Comparison of ENCODE assay signal across 18 cellular contexts in the genomic region with DNA sequence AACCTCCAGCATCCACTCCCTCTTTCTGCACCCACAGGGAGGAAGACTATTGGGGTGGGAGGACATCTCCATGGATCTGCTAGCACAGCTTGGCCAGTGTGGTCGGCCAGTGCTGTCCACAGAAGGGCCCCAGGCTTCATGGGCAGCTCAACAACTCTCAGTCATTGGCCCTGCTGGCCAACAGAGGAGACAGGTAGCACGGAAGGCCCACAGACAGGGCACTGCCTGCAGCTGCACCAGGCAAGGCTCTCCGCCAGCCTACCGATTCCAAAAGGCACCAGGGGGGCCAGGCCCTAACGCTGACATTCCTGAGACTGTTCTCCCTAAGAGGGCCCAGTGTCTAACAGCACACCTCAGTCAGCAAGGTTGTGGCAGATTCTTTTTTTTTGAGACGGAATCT. TPM values are rescaled to one million over a fixed set of nuclear protein-coding genes. Genes with fewer than 3 reads are reported as not detected.
A peak's percentile ranks its signal among the peaks of the same experiment; 100 is the strongest.
DNase-seq lines count a peak whose midpoint lies in the region; ATAC-seq and TF ChIP-seq lines count a peak whose summit lies in the region.
"Had no signal": no experiment of that assay in that cellular context is flagged by ENCODE, and none has a peak within 500 bp of the region (broad histone marks: within the 10 kb centered on the region; RNA-seq: fewer than 3 reads in every experiment).

No MANE protein-coding gene starts in this region.

- H3K9me3 Mint-ChIP-seq in natural killer cell treated with Interleukin-12 subunit alpha and Interleukin-12 subunit beta and Interleukin-15 and Interleukin-18, amount 100 ng/mL, for 72 hours, result no peaks in the 10 kb centered on the region
- H3K9me3 Mint-ChIP-seq in natural killer cell, result no peaks in the 10 kb centered on the region
- H3K9me3 Mint-ChIP-seq in dendritic cell treated with granulocyte-macrophage colony-stimulating factor and Interleukin-4, amounts not matched to agents 40 ng/mL and 50 ng/mL, for 4 days, result no peaks in the 10 kb centered on the region
- H3K9me3 Mint-ChIP-seq: CD8-positive, alpha-beta memory T cell had no signal

- no peak for TF ChIP-seq CTCF in natural killer cell (IDR thresholded peaks at IDR 0.05)
- TF ChIP-seq CTCF in neutrophil (IDR thresholded peaks at IDR 0.05), result no peak
- TF ChIP-seq CTCF in thyroid gland (IDR thresholded peaks at IDR 0.05), result no peak

- DNase-seq in natural killer cell treated with Interleukin-12 subunit alpha and Interleukin-12 subunit beta and Interleukin-15 and Interleukin-18, amount 100 ng/mL, for 72 hours (ENCODE audit: low spot score), result no peak
- DNase-seq in natural killer cell (no peak), thyroid gland (no peak), NCI-H2196 (lab: John Stamatoyannopoulos, UW; ENCODE audit: unreplicated experiment) (no peak), A172 (ENCODE audit: low spot score) (no peak)
- DNase-seq: CD8-positive, alpha-beta memory T cell; DND-41; GDM1; HCEC 1CT; NCI-H1436; NCI-H2081; RPMI8226 had no signal

- peaks cover 42% of the 10 kb centered on the region for H3K36me3 ChIP-seq in neutrophil
- H3K36me3 ChIP-seq in thyroid gland, result peaks cover 0 to 5% of the 10 kb centered on the region in 2 donors

- peaks cover 4% of the 10 kb centered on the region for H3K36me3 Mint-ChIP-seq in natural killer cell treated with Interleukin-12 subunit alpha and Interleukin-12 subunit beta and Interleukin-15 and Interleukin-18, amount 100 ng/mL, for 72 hours
- H3K36me3 Mint-ChIP-seq in natural killer cell, result no peaks in the 10 kb centered on the region
- peaks cover 84% of the 10 kb centered on the region for H3K36me3 Mint-ChIP-seq in dendritic cell treated with granulocyte-macrophage colony-stimulating factor and Interleukin-4, amounts not matched to agents 40 ng/mL and 50 ng/mL, for 4 days (ENCODE audit: low read depth)

- TF ChIP-seq POLR2A in thyroid gland (IDR thresholded peaks at IDR 0.05), result no peak

- no peak overlapping the region for H3K4me3 Mint-ChIP-seq in natural killer cell treated with Interleukin-12 subunit alpha and Interleukin-12 subunit beta and Interleukin-15 and Interleukin-18, amount 100 ng/mL, for 72 hours
- H3K4me3 Mint-ChIP-seq in natural killer cell, result no peak overlapping the region
- no peak overlapping the region for H3K4me3 Mint-ChIP-seq in dendritic cell treated with granulocyte-macrophage colony-stimulating factor and Interleukin-4, amounts not matched to agents 40 ng/mL and 50 ng/mL, for 4 days
- H3K4me3 Mint-ChIP-seq: B cell; CD8-positive, alpha-beta memory T cell had no signal

- intact Hi-C loops in natural killer cell (cut with micrococcal nuclease), result no loop called here
- intact Hi-C loops in dendritic cell treated with granulocyte-macrophage colony-stimulating factor and Interleukin-4, amounts not matched to agents 40 ng/mL and 50 ng/mL, for 4 days (cut with micrococcal nuclease), result no loop called here
- intact Hi-C loops in thyroid gland (cut with DNase I), result no loop called here

- H3K4me1 ChIP-seq in neutrophil (ENCODE audit: control insufficient read depth in 1 of 2, insufficient read depth in 1 of 2, low read depth in 1 of 2, low read length in 1 of 2) (peaks cover 23% of the 10 kb centered on the region in 2 experiments), thyroid gland (peaks cover 38 to 83% of the 10 kb centered on the region in 2 donors)

- H3K27me3 Mint-ChIP-seq in natural killer cell treated with Interleukin-12 subunit alpha and Interleukin-12 subunit beta and Interleukin-15 and Interleukin-18, amount 100 ng/mL, for 72 hours, result no peaks in the 10 kb centered on the region
- no peaks in the 10 kb centered on the region for H3K27me3 Mint-ChIP-seq in natural killer cell (ENCODE audit: low read depth in 2 of 2)
- no peaks in the 10 kb centered on the region for H3K27me3 Mint-ChIP-seq in dendritic cell treated with granulocyte-macrophage colony-stimulating factor and Interleukin-4, amounts not matched to agents 40 ng/mL and 50 ng/mL, for 4 days
- H3K27me3 Mint-ChIP-seq: B cell; CD8-positive, alpha-beta memory T cell had no signal

- WGBS in thyroid gland, 2 donors, result 68 to 100% methylated on average over 1 to 6 of the region's 6 CpGs

- H3K9me3 ChIP-seq in neutrophil (no peaks in the 10 kb centered on the region), thyroid gland (no peaks in the 10 kb centered on the region)

- ATAC-seq in natural killer cell treated with Interleukin-12 subunit alpha and Interleukin-12 subunit beta and Interleukin-15 and Interleukin-18, amount 100 ng/mL, for 72 hours, result peak; percentile 17 to 20
- ATAC-seq in natural killer cell, result no peak
- no peak for ATAC-seq in HG03432 (IDR thresholded peaks at IDR 0.05; ENCODE audit: unreplicated experiment)

- H3K4me3 ChIP-seq in neutrophil (ENCODE audit: low read depth in 1 of 2, low read length in 1 of 2) (no peak overlapping the region), thyroid gland (replicated peaks in 1 of 3) (no peak overlapping the region)

- no peaks in the 10 kb centered on the region for H3K27me3 ChIP-seq in neutrophil
- H3K27me3 ChIP-seq in thyroid gland, result no peaks in the 10 kb centered on the region

- no peak overlapping the region for H3K27ac Mint-ChIP-seq in natural killer cell treated with Interleukin-12 subunit alpha and Interleukin-12 subunit beta and Interleukin-15 and Interleukin-18, amount 100 ng/mL, for 72 hours
- H3K27ac Mint-ChIP-seq in natural killer cell, result no peak overlapping the region
- H3K27ac Mint-ChIP-seq in dendritic cell treated with granulocyte-macrophage colony-stimulating factor and Interleukin-4, amounts not matched to agents 40 ng/mL and 50 ng/mL, for 4 days, result peak overlapping the region; percentile 60
- H3K27ac Mint-ChIP-seq: B cell had no signal

- peaks cover 20 to 35% of the 10 kb centered on the region in 2 donors for H3K4me1 Mint-ChIP-seq in natural killer cell treated with Interleukin-12 subunit alpha and Interleukin-12 subunit beta and Interleukin-15 and Interleukin-18, amount 100 ng/mL, for 72 hours (ENCODE audit: low read depth in 2 of 2)
- H3K4me1 Mint-ChIP-seq in natural killer cell, result peaks cover 37 to 57% of the 10 kb centered on the region in 2 donors
- peaks cover 83% of the 10 kb centered on the region for H3K4me1 Mint-ChIP-seq in dendritic cell treated with granulocyte-macrophage colony-stimulating factor and Interleukin-4, amounts not matched to agents 40 ng/mL and 50 ng/mL, for 4 days (ENCODE audit: low read depth)

- H3K27ac ChIP-seq in neutrophil, result peak overlapping the region; percentile 38
- peak overlapping the region in 2 of 3 donors; percentile 45 to 63 for H3K27ac ChIP-seq in thyroid gland

RNA-seq across cellular contexts. Expression of a gene that starts 15.7 kb away (rescaled TPM):
- total RNA-seq in natural killer cell treated with Interleukin-12 subunit alpha and Interleukin-12 subunit beta and Interleukin-15 and Interleukin-18, amount 100 ng/mL, for 72 hours, result 10 to 100 TPM; 67.4 to 73.7 TPM
- total RNA-seq in natural killer cell, result 100 to 1,000 TPM; 137 to 151 (median 148) TPM
- total RNA-seq in thyroid gland, result 100 to 1,000 TPM; 116 to 208 (median 147) TPM
- total RNA-seq in A172 (2014; rRNA removed; shearing (Covaris generic)), result 96.9 and 131 TPM in 2 replicates

RNA-seq across cellular contexts. Expression of a gene that starts 16.5 kb away (rescaled TPM):
- total RNA-seq in natural killer cell treated with Interleukin-12 subunit alpha and Interleukin-12 subunit beta and Interleukin-15 and Interleukin-18, amount 100 ng/mL, for 72 hours, result not detected
- total RNA-seq in natural killer cell (not detected), thyroid gland (under 1 TPM in 1 of 4 donors, not detected in 3; 0.33 TPM)
- total RNA-seq in A172 (2014; rRNA removed; shearing (Covaris generic)), result not detected in 2 replicates
- total RNA-seq: B cell, HT-29, SK-MEL-5 had no signal

RNA-seq across cellular contexts. Expression of a gene that starts 17.9 kb away (rescaled TPM):
- total RNA-seq in natural killer cell treated with Interleukin-12 subunit alpha and Interleukin-12 subunit beta and Interleukin-15 and Interleukin-18, amount 100 ng/mL, for 72 hours, result 10 to 100 TPM; 16.5 to 56.5 TPM
- total RNA-seq in natural killer cell (10 to 100 TPM; 29.6 to 32.8 (median 29.9) TPM), thyroid gland (10 to 100 TPM; 14.2 to 37.9 (median 23.3) TPM)
- 19.9 and 22.3 TPM in 2 replicates for total RNA-seq in A172 (2014; rRNA removed; shearing (Covaris generic))

RNA-seq across cellular contexts. Expression of a gene that starts 26.6 kb away (rescaled TPM):
- 1 to 10 TPM; 7.0 to 7.6 TPM for total RNA-seq in natural killer cell treated with Interleukin-12 subunit alpha and Interleukin-12 subunit beta and Interleukin-15 and Interleukin-18, amount 100 ng/mL, for 72 hours
- 10 to 100 TPM; 22.0 to 29.0 (median 24.5) TPM for total RNA-seq in natural killer cell
- 10 to 100 TPM in 2 of 4 donors, 1 to 10 TPM in 2; 6.4 to 12.9 (median 9.7) TPM for total RNA-seq in thyroid gland
- total RNA-seq in A172 (2014; rRNA removed; shearing (Covaris generic)), result 7.8 and 10.0 TPM in 2 replicates

RNA-seq across cellular contexts. Expression of a gene that starts 40.8 kb away (rescaled TPM):
- not detected for total RNA-seq in natural killer cell treated with Interleukin-12 subunit alpha and Interleukin-12 subunit beta and Interleukin-15 and Interleukin-18, amount 100 ng/mL, for 72 hours
- total RNA-seq in natural killer cell, result under 1 TPM in 1 of 3 donors, not detected in 2; 0.28 TPM
- total RNA-seq in thyroid gland, result under 1 TPM in 2 of 4 donors, not detected in 2; 0.22 to 0.54 TPM
- not detected in 2 replicates for total RNA-seq in A172 (2014; rRNA removed; shearing (Covaris generic))
- total RNA-seq: CD8-positive, alpha-beta memory T cell had no signal

Comparison
In these comparisons a context has a peak if more than half of its experiments do, and no peak if none do; other contexts are left out.
1. ATAC-seq: peak in natural killer cell treated with Interleukin-12 subunit alpha and Interleukin-12 subunit beta and Interleukin-15 and Interleukin-18, amount 100 ng/mL, for 72 hours (2 of 2); none in natural killer cell (0 of 3) and HG03432 (single experiment).